Comparison of ENCODE assay signal across 2 cellular contexts in the genomic region with DNA sequence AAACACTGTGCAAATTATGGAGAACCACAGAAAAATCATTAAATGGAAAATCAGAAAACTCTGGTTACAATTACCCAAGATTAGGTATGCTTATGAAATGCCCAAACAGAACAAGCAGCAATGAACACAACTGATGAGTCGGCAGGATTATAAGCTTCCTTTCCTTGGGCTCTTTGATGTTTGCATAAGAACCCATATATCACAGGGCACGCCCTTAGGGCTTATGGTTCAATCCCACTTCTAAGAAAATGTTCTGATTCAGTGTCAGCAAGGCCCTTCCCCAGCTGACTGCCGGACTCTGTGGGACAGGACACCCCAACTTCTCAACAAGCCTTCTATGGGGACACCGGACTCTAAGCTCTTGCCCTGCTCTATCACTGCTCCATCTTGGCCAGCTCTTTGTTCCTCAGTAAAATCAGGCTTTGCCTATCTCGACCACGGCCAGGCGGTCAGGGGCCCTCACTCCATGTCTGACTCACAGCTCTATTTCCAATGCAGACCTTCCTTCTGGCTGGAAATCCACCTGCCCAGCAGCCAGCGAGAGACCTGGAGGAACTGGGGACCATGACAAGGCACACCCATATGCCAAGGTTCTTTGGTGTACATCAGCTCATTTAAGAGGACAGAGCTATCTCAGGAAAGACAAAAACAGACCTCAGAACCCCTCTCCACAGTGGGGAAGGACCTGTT.
TF ChIP-seq lines count a peak whose summit lies in the region.

No MANE protein-coding gene starts in this region.

TF ChIP-seq in A549, 52 proteins besides CTCF, POLR2A, EP300 and RAD21 (continued from another document):
- TF ChIP-seq MAX (IDR thresholded peaks at IDR 0.05) (no peak), HDAC2 (IDR thresholded peaks at IDR 0.05) (no peak)

TF ChIP-seq in GM23338, 12 proteins besides CTCF, POLR2A, EP300 and RAD21:
- no peak for TF ChIP-seq ETS1 (IDR thresholded peaks at IDR 0.05)
- TF ChIP-seq CREB1 (CRISPR knock-in tag; IDR thresholded peaks at IDR 0.05; ENCODE audit: low read depth), result no peak
